In genomic region chr6:108294787-108295625, GRCh38 we compare ENCODE assay signal across 1 cellular context.
TF ChIP-seq lines count a peak whose summit lies in the region.

Gene AFG1L, plus strand, starts transcription at chr6:108295054. Its CDS starts 26 bp downstream, at chr6:108295080.

TF ChIP-seq in K562, 482 proteins besides CTCF, POLR2A, EP300 and RAD21 (continued from another document and continues in another):
- 0 out of 2 replicates have a peak, but pooled peaks have one; percentile 1 for TF ChIP-seq ARID3A (IDR thresholded peaks at IDR 0.05; ENCODE audit: borderline replicate concordance, low read depth, low read length)
- no peak for TF ChIP-seq HMBOX1 (IDR thresholded peaks at IDR 0.05)
- TF ChIP-seq ZNF561 (CRISPR knock-in tag; conservative IDR thresholded peaks at IDR 0.05) = no peak
- TF ChIP-seq SMAD1 (IDR thresholded peaks at IDR 0.05; ENCODE audit: low read depth, low read length, partially characterized antibody) = no peak
- no peak for TF ChIP-seq FOS (IDR thresholded peaks at IDR 0.05; ENCODE audit: extremely low read depth, insufficient read length)
- TF ChIP-seq FOXM1 (IDR thresholded peaks at IDR 0.05; ENCODE audit: low read depth) = no peak
- TF ChIP-seq FOXM1 (CRISPR knock-in tag; IDR thresholded peaks at IDR 0.05; ENCODE audit: low read depth) = no peak
- TF ChIP-seq ZNF639 (CRISPR knock-in tag; conservative IDR thresholded peaks at IDR 0.05 in 1 of 2, IDR thresholded peaks at IDR 0.05 in 1 of 2) = 0 out of 4 replicates have a peak, but pooled peaks of 1 of the 2 experiments have one; percentile 59
- peak in 1 of 2 experiments; percentile 47; a peak in 1 of 4 replicates for TF ChIP-seq TEAD1 (CRISPR knock-in tag; IDR thresholded peaks at IDR 0.05)
- TF ChIP-seq FOXO4 (CRISPR knock-in tag; IDR thresholded peaks at IDR 0.05) = no peak
- TF ChIP-seq TRIM28 (IDR thresholded peaks at IDR 0.05) = 0 out of 2 replicates have a peak, but pooled peaks have one; percentile 12
- TF ChIP-seq CBX8 (IDR thresholded peaks at IDR 0.05; ENCODE audit: borderline replicate concordance, extremely low read depth, low read depth, low read length, poor library complexity, severe bottlenecking) = no peak
- peak; percentile 29; the same call in 1 of the 2 replicates for TF ChIP-seq C11orf30 (IDR thresholded peaks at IDR 0.05; ENCODE audit: low read depth)
- no peak for TF ChIP-seq ARID3B (CRISPR knock-in tag; IDR thresholded peaks at IDR 0.05; ENCODE audit: borderline replicate concordance)
- TF ChIP-seq SIN3A (IDR thresholded peaks at IDR 0.05; ENCODE audit: borderline replicate concordance in 2 of 2, control insufficient read depth in 1 of 2, low read depth in 2 of 2, low read length in 2 of 2) = peak; percentile 11 to 56; a peak in 1 of 4 replicates
- TF ChIP-seq ETS2 (tag; IDR thresholded peaks at IDR 0.05; ENCODE audit: borderline replicate concordance, poor library complexity, severe bottlenecking) = no peak
- TF ChIP-seq HNRNPLL (IDR thresholded peaks at IDR 0.05; ENCODE audit: low read depth, low read length, poor library complexity, severe bottlenecking) = peak; percentile 22
- no peak for TF ChIP-seq LARP7 (IDR thresholded peaks at IDR 0.05)
- no peak for TF ChIP-seq COPS2 (conservative IDR thresholded peaks at IDR 0.05)
- TF ChIP-seq RAD51 (IDR thresholded peaks at IDR 0.05; ENCODE audit: borderline replicate concordance, low read depth) = peak; percentile 29; the same call in 1 of the 2 replicates
- no peak for TF ChIP-seq ARHGAP35 (IDR thresholded peaks at IDR 0.05; ENCODE audit: partially characterized antibody)
- TF ChIP-seq HDAC3 (IDR thresholded peaks at IDR 0.05; ENCODE audit: borderline replicate concordance, partially characterized antibody) = no peak
- TF ChIP-seq CXXC5 (CRISPR knock-in tag; IDR thresholded peaks at IDR 0.05) = peak; percentile 78
- peak; percentile 35; the same call in 1 of the 2 replicates for TF ChIP-seq TOE1 (IDR thresholded peaks at IDR 0.05; ENCODE audit: borderline replicate concordance)
- TF ChIP-seq TOE1 (CRISPR knock-in tag; IDR thresholded peaks at IDR 0.05; ENCODE audit: borderline replicate concordance, low read depth) = no peak; the same call in 1 of the 2 replicates
- TF ChIP-seq ZBTB33 (CRISPR knock-in tag; IDR thresholded peaks at IDR 0.05) = no peak
- peak; percentile 77 for TF ChIP-seq CREB3L1 (IDR thresholded peaks at IDR 0.05; ENCODE audit: borderline replicate concordance, low read depth)
- peak; percentile 27; the same call in 1 of the 2 replicates for TF ChIP-seq POLR2AphosphoS5 (IDR thresholded peaks at IDR 0.05; ENCODE audit: control insufficient read depth, insufficient read depth, low read depth, low read length)
- TF ChIP-seq NKRF (IDR thresholded peaks at IDR 0.05; ENCODE audit: borderline replicate concordance) = no peak; the same call in 1 of the 2 replicates
- no peak for TF ChIP-seq ZNF398 (CRISPR knock-in tag; IDR thresholded peaks at IDR 0.05)
- TF ChIP-seq GABPB2 (CRISPR knock-in tag; conservative IDR thresholded peaks at IDR 0.05) = no peak
- TF ChIP-seq ZNF780A (CRISPR knock-in tag; IDR thresholded peaks at IDR 0.05) = no peak
- TF ChIP-seq KLF6 (CRISPR knock-in tag; IDR thresholded peaks at IDR 0.05; ENCODE audit: borderline replicate concordance) = no peak
- no peak for TF ChIP-seq ZMIZ1 (IDR thresholded peaks at IDR 0.05; ENCODE audit: low read depth in 2 of 2, low read length in 2 of 2)
- TF ChIP-seq ATF1 (CRISPR knock-in tag; IDR thresholded peaks at IDR 0.05) = no peak
- peak; percentile 15; the same call in 1 of the 2 replicates for TF ChIP-seq ATF1 (tag; IDR thresholded peaks at IDR 0.05)
- TF ChIP-seq ZNF695 (CRISPR knock-in tag; IDR thresholded peaks at IDR 0.05) = no peak
